ENCODE assay signal across 11 cellular contexts in genomic region chr16:86507173-86508027, GRCh38. TPM values are rescaled to one million over a fixed set of nuclear protein-coding genes. Genes with fewer than 3 reads are reported as not detected.
A peak's percentile ranks its signal among the peaks of the same experiment; 100 is the strongest.
DNase-seq lines count a peak whose midpoint lies in the region; ATAC-seq, FAIRE-seq and TF ChIP-seq lines count a peak whose summit lies in the region.
"Had no signal": no experiment of that assay in that cellular context is flagged by ENCODE, and none has a peak within 500 bp of the region (broad histone marks: within the 10 kb centered on the region; RNA-seq: fewer than 3 reads in every experiment).

No MANE protein-coding gene starts in this region.

- no peak overlapping the region for H3K9ac ChIP-seq in mesenchymal stem cell (ENCODE audit: low read length)
- H3K9ac ChIP-seq: SK-N-SH had no signal

- H3K9me3 ChIP-seq in ascending aorta (no peaks in the 10 kb centered on the region), mesenchymal stem cell (ENCODE audit: control insufficient read depth, low read length) (no peaks in the 10 kb centered on the region), suprapubic skin (no peaks in the 10 kb centered on the region)
- H3K9me3 ChIP-seq: pancreas, SK-N-SH had no signal

- peak overlapping the region; percentile 98 for H2BK120ac ChIP-seq in mesenchymal stem cell (ENCODE audit: low read depth, low read length)

- no peak for DNase-seq in activated CD8-positive, alpha-beta memory T cell treated with anti-CD3 and anti-CD28 coated beads, Interleukin-2, amount 10 ng/mL, durations not matched to agents 7 days and 5 days
- no peak for DNase-seq in activated CD8-positive, alpha-beta memory T cell treated with anti-CD3 and anti-CD28 coated beads, Interleukin-2, amount 50 U/mL, for 48 hours
- no peak for DNase-seq in ascending aorta (ENCODE audit: low spot score in 2 of 2)
- peak; percentile 65 for DNase-seq in mesenchymal stem cell
- DNase-seq in suprapubic skin (ENCODE audit: low spot score in 2 of 2): no peak
- DNase-seq in GM10266 (ENCODE audit: extremely low spot score): no peak
- DNase-seq in urothelium cell line (ENCODE audit: low spot score): no peak
- DNase-seq: hippocampal formation, SK-N-SH had no signal

- H3K9me3 Mint-ChIP-seq in activated CD8-positive, alpha-beta memory T cell treated with anti-CD3 and anti-CD28 coated beads, Interleukin-2, amount 10 ng/mL, durations not matched to agents 7 days and 5 days (ENCODE audit: low read depth): no peaks in the 10 kb centered on the region

- peak overlapping the region; percentile 51 to 92 for H3K23ac ChIP-seq in mesenchymal stem cell (ENCODE audit: low read length in 2 of 2)

- peaks cover 43% of the 10 kb centered on the region for H3K27me3 ChIP-seq in ascending aorta
- peaks cover 79 to 83% of the 10 kb centered on the region in 2 experiments for H3K27me3 ChIP-seq in mesenchymal stem cell (ENCODE audit: control insufficient read depth in 1 of 2, insufficient read depth in 1 of 2, low read length in 2 of 2)
- H3K27me3 ChIP-seq in suprapubic skin: peaks cover 100% of the 10 kb centered on the region

- H3K4me2 ChIP-seq in mesenchymal stem cell (ENCODE audit: low read length, poor library complexity, severe bottlenecking): no peak overlapping the region
- H3K4me2 ChIP-seq: SK-N-SH had no signal

- peak overlapping the region; percentile 99 for H4K91ac ChIP-seq in mesenchymal stem cell (ENCODE audit: low read length)

- H3K36me3 ChIP-seq in ascending aorta: no peaks in the 10 kb centered on the region
- H3K36me3 ChIP-seq in mesenchymal stem cell (ENCODE audit: control insufficient read depth in 1 of 2, insufficient read depth in 2 of 2, low read depth in 1 of 2, low read length in 2 of 2): no peaks in the 10 kb centered on the region
- no peaks in the 10 kb centered on the region for H3K36me3 ChIP-seq in suprapubic skin
- H3K36me3 ChIP-seq: pancreas had no signal

- peak overlapping the region; percentile 79 for H4K8ac ChIP-seq in mesenchymal stem cell (ENCODE audit: low read length)

- H3K4me3 Mint-ChIP-seq in activated CD8-positive, alpha-beta memory T cell treated with anti-CD3 and anti-CD28 coated beads, Interleukin-2, amount 10 ng/mL, durations not matched to agents 7 days and 5 days: peak overlapping the region; percentile 53

- peaks cover 7% of the 10 kb centered on the region for H3K36me3 Mint-ChIP-seq in activated CD8-positive, alpha-beta memory T cell treated with anti-CD3 and anti-CD28 coated beads, Interleukin-2, amount 10 ng/mL, durations not matched to agents 7 days and 5 days

- peaks cover 72% of the 10 kb centered on the region for H3K27me3 Mint-ChIP-seq in activated CD8-positive, alpha-beta memory T cell treated with anti-CD3 and anti-CD28 coated beads, Interleukin-2, amount 10 ng/mL, durations not matched to agents 7 days and 5 days

- H2AK5ac ChIP-seq in mesenchymal stem cell (ENCODE audit: low read length, severe bottlenecking): no peak overlapping the region

- ATAC-seq in activated CD8-positive, alpha-beta memory T cell treated with anti-CD3 and anti-CD28 coated beads, Interleukin-2, amount 10 ng/mL, durations not matched to agents 7 days and 5 days: no peak
- no peak for ATAC-seq in HG02623 (IDR thresholded peaks at IDR 0.05; ENCODE audit: unreplicated experiment)
- ATAC-seq: pancreas had no signal

- H2BK12ac ChIP-seq in mesenchymal stem cell (ENCODE audit: low read length in 2 of 2): peak overlapping the region; percentile 16 to 76

- CTCF ChIA-PET in activated CD8-positive, alpha-beta memory T cell treated with anti-CD3 and anti-CD28 coated beads, Interleukin-2, amount 10 ng/mL, durations not matched to agents 7 days and 5 days (lab: Charles Lee): interaction anchor here (1.5 to 1.7 kb wide), 2 partner anchors 10 to 57 kb away, joined by 4 read pairs; no protein-coding TSS in a partner anchor

- peak overlapping the region; percentile 92 to 99 for H3K4ac ChIP-seq in mesenchymal stem cell (ENCODE audit: low read depth in 1 of 2, low read length in 2 of 2)

- H3K4me1 ChIP-seq in ascending aorta: peaks cover 5 to 38% of the 10 kb centered on the region in 2 donors
- peaks cover 41% of the 10 kb centered on the region for H3K4me1 ChIP-seq in mesenchymal stem cell (ENCODE audit: control insufficient read depth, insufficient read depth, low read depth, low read length)
- H3K4me1 ChIP-seq in suprapubic skin: peaks cover 61% of the 10 kb centered on the region

- H3K14ac ChIP-seq in mesenchymal stem cell (ENCODE audit: low read length in 2 of 2): peak overlapping the region in 1 of 2 experiments; percentile 99

- peak overlapping the region; percentile 51 to 78 for H3K4me3 ChIP-seq in ascending aorta
- H3K4me3 ChIP-seq in mesenchymal stem cell (ENCODE audit: insufficient read depth in 1 of 2, low read depth in 1 of 2, low read length in 2 of 2): no peak overlapping the region
- H3K4me3 ChIP-seq in suprapubic skin: peak overlapping the region; percentile 54

- TF ChIP-seq EP300 in suprapubic skin (IDR thresholded peaks at IDR 0.05): no peak

- H3K27ac ChIP-seq in ascending aorta: no peak overlapping the region
- H3K27ac ChIP-seq in mesenchymal stem cell (ENCODE audit: low read length, poor library complexity, severe bottlenecking): no peak overlapping the region
- H3K27ac ChIP-seq in suprapubic skin: no peak overlapping the region
- H3K27ac ChIP-seq: pancreas had no signal

- H2AFZ ChIP-seq in mesenchymal stem cell (ENCODE audit: low read depth, low read length): no peak overlapping the region

- H2BK5ac ChIP-seq in mesenchymal stem cell (ENCODE audit: low read depth, low read length, poor library complexity, severe bottlenecking): no peak overlapping the region

- TF ChIP-seq POLR2A in suprapubic skin (IDR thresholded peaks at IDR 0.05): no peak

- peak overlapping the region; percentile 77 for H2BK15ac ChIP-seq in mesenchymal stem cell (ENCODE audit: low read depth, poor library complexity, severe bottlenecking)

- no peaks in the 10 kb centered on the region for H3K79me1 ChIP-seq in mesenchymal stem cell (replicated peaks; ENCODE audit: low read length, poor library complexity, severe bottlenecking)

- H3K4me1 Mint-ChIP-seq in activated CD8-positive, alpha-beta memory T cell treated with anti-CD3 and anti-CD28 coated beads, Interleukin-2, amount 10 ng/mL, durations not matched to agents 7 days and 5 days: peaks cover 17% of the 10 kb centered on the region

- TF ChIP-seq CTCF in ascending aorta (IDR thresholded peaks at IDR 0.05): no peak
- TF ChIP-seq CTCF in suprapubic skin (IDR thresholded peaks at IDR 0.05): no peak
- TF ChIP-seq CTCF in GM10266 (IDR thresholded peaks at IDR 0.05; ENCODE audit: control insufficient read depth, insufficient read depth, low read depth, missing control alignments): no peak

- intact Hi-C loops in ascending aorta (cut with DNase I): no loop called here

- FAIRE-seq in urothelium cell line (lab: Jason Lieb, UNC): no peak
- FAIRE-seq: pancreas had no signal

- WGBS in mesenchymal stem cell: 11% methylated on average over 28 of the region's 37 CpGs
- 5% methylated on average over 25 of the region's 37 CpGs for WGBS in suprapubic skin

- H3K27ac Mint-ChIP-seq in activated CD8-positive, alpha-beta memory T cell treated with anti-CD3 and anti-CD28 coated beads, Interleukin-2, amount 10 ng/mL, durations not matched to agents 7 days and 5 days: peak overlapping the region; percentile 81

- peak overlapping the region; percentile 98 to 100 for H3K18ac ChIP-seq in mesenchymal stem cell (ENCODE audit: low read depth in 1 of 2, low read length in 2 of 2)

RNA-seq across cellular contexts. Expression of gene FOXF1, which starts 2.9 kb away (rescaled TPM):
- total RNA-seq in activated CD8-positive, alpha-beta memory T cell treated with anti-CD3 and anti-CD28 coated beads, Interleukin-2, amount 10 ng/mL, durations not matched to agents 7 days and 5 days: not detected
- total RNA-seq in ascending aorta: 3.2 TPM
- polyA plus RNA-seq in mesenchymal stem cell (2013, experiment 1 of 2): 145 TPM
- 149 TPM for polyA plus RNA-seq in mesenchymal stem cell (2013, experiment 2 of 2)
- under 1 TPM in 3 of 4 donors, not detected in 1; 0.11 to 0.59 (median 0.21) TPM for total RNA-seq in suprapubic skin

RNA-seq across cellular contexts. Expression of gene MTHFSD, which starts 47.6 kb away (rescaled TPM):
- 10 to 100 TPM; 23.2 to 25.3 TPM for total RNA-seq in activated CD8-positive, alpha-beta memory T cell treated with anti-CD3 and anti-CD28 coated beads, Interleukin-2, amount 10 ng/mL, durations not matched to agents 7 days and 5 days
- 44.1 TPM for total RNA-seq in ascending aorta
- polyA plus RNA-seq in mesenchymal stem cell (2013, experiment 1 of 2): 8.3 TPM
- 6.8 TPM for polyA plus RNA-seq in mesenchymal stem cell (2013, experiment 2 of 2)
- total RNA-seq in suprapubic skin: 10 to 100 TPM; 12.4 to 43.4 (median 18.8) TPM

RNA-seq across cellular contexts. Expression of gene FOXC2, which starts 59.2 kb away (rescaled TPM):
- total RNA-seq in activated CD8-positive, alpha-beta memory T cell treated with anti-CD3 and anti-CD28 coated beads, Interleukin-2, amount 10 ng/mL, durations not matched to agents 7 days and 5 days: not detected
- total RNA-seq in ascending aorta (57.2 TPM), suprapubic skin (under 1 TPM in 1 of 4 donors, not detected in 3; 0.56 TPM)
- 2.7 TPM for polyA plus RNA-seq in mesenchymal stem cell (2013, experiment 1 of 2)
- 2.8 TPM for polyA plus RNA-seq in mesenchymal stem cell (2013, experiment 2 of 2)

Comparison
In these comparisons a context has a peak if more than half of its experiments do, and no peak if none do; other contexts are left out.
1. H3K4me3 ChIP-seq: peak in ascending aorta (2 of 2) and suprapubic skin (single experiment); none in mesenchymal stem cell (0 of 2).
2. RNA of gene FOXC2, which starts 59.2 kb away (total RNA-seq): 57.2 TPM in ascending aorta (single experiment); 0.56 TPM in suprapubic skin and not detected in activated CD8-positive, alpha-beta memory T cell treated with anti-CD3 and anti-CD28 coated beads, Interleukin-2, amount 10 ng/mL, durations not matched to agents 7 days and 5 days; every median in the first group is over 10 times any median in the second.